ENCODE assay signal across 20 cellular contexts in the genomic region with DNA sequence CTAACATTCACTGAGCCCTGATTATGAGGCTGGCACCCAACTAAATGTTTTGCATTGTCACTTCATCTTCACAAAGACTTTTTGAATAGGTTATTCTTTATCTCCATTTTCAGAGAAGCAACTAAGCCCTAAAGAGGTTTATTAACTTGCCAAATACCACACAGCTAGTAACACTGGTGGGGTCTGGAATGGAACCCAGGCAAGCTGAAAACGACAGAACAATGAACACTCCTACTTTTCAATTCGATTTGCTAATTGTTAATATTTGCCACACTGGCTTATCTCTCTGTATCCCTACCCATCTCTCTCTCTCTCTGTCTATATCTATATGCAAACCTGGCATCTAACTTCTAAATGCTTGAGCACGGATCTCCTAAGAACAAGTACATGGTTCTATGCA. TPM values are rescaled to one million over a fixed set of nuclear protein-coding genes. Genes with fewer than 3 reads are reported as not detected.
DNase-seq lines count a peak whose midpoint lies in the region; ATAC-seq and TF ChIP-seq lines count a peak whose summit lies in the region.
"Had no signal": no experiment of that assay in that cellular context is flagged by ENCODE, and none has a peak within 500 bp of the region (broad histone marks: within the 10 kb centered on the region; RNA-seq: fewer than 3 reads in every experiment).

No MANE protein-coding gene starts in this region.

- DNase-seq in activated CD4-positive, alpha-beta T cell treated with anti-CD3 and anti-CD28 coated beads, Interleukin-2, amount 10 ng/mL, durations not matched to agents 24 days and 14 days = peak; percentile 54
- no peak for DNase-seq in activated CD4-positive, alpha-beta T cell treated with anti-CD3 and anti-CD28 coated beads, Interleukin-2, amount 50 U/mL, for 1 hour
- DNase-seq in DND-41 (no peak), T-cell (no peak), NCI-H146 (lab: John Stamatoyannopoulos, UW) (no peak), endothelial cell (ENCODE audit: low spot score) (no peak)
- no peak for DNase-seq in central memory CD8-positive, alpha-beta T cell (ENCODE audit: low spot score in 2 of 2)
- DNase-seq: activated effector memory CD4-positive, alpha-beta T cell treated with anti-CD3 and anti-CD28 coated beads, Interleukin-2, amount 50 U/mL, for 16 hours; central memory CD4-positive, alpha-beta T cell; dorsolateral prefrontal cortex; lower lobe of right lung; MG63; NCI-H1436; NCI-H524 treated with DMSO at 0.1 percent for 48 hours; stimulated activated CD4-positive, alpha-beta T cell treated with anti-CD3 and anti-CD28 coated beads, Interleukin-4, amount 100 ng/mL, for 1 hour had no signal

- peaks cover 78% of the 10 kb centered on the region for H3K4me1 ChIP-seq in DND-41 (ENCODE audit: insufficient read depth, low read length)

- no peaks in the 10 kb centered on the region for H3K27me3 ChIP-seq in DND-41 (ENCODE audit: insufficient read depth, low read length, poor library complexity)
- H3K27me3 ChIP-seq: ascending aorta, dorsolateral prefrontal cortex, MG63 had no signal

- no peak overlapping the region for H3K9ac ChIP-seq in DND-41 (ENCODE audit: low read depth, low read length)

- peaks cover 97% of the 10 kb centered on the region for H3K79me2 ChIP-seq in DND-41 (ENCODE audit: insufficient read depth, low read length)

- TF ChIP-seq CTCF in DND-41 (IDR thresholded peaks at IDR 0.05; ENCODE audit: borderline replicate concordance, extremely low read depth, low read length, poor library complexity, severe bottlenecking) (no peak), endothelial cell (IDR thresholded peaks at IDR 0.05; ENCODE audit: unreplicated experiment) (no peak)

- no peak overlapping the region for H3K4me3 ChIP-seq in DND-41 (ENCODE audit: low read depth in 1 of 2, low read length in 2 of 2)
- H3K4me3 ChIP-seq: ascending aorta, dorsolateral prefrontal cortex, lower lobe of right lung, MG63, smooth muscle cell had no signal

- peaks cover 95% of the 10 kb centered on the region for H3K36me3 Mint-ChIP-seq in activated CD4-positive, alpha-beta T cell treated with anti-CD3 and anti-CD28 coated beads, Interleukin-2, amount 10 ng/mL, durations not matched to agents 24 days and 14 days (ENCODE audit: low read depth)
- peaks cover 9% of the 10 kb centered on the region for H3K36me3 Mint-ChIP-seq in T-cell
- peaks cover 7% of the 10 kb centered on the region for H3K36me3 Mint-ChIP-seq in central memory CD8-positive, alpha-beta T cell (ENCODE audit: insufficient read depth)
- no peaks in the 10 kb centered on the region for H3K36me3 Mint-ChIP-seq in endothelial cell (ENCODE audit: low read depth, unreplicated experiment)

- peaks cover 34% of the 10 kb centered on the region for H4K20me1 ChIP-seq in DND-41 (ENCODE audit: insufficient read depth, low read length)

- H3K9me3 Mint-ChIP-seq in activated CD4-positive, alpha-beta T cell treated with anti-CD3 and anti-CD28 coated beads, Interleukin-2, amount 10 ng/mL, durations not matched to agents 24 days and 14 days = peaks cover 4% of the 10 kb centered on the region
- no peaks in the 10 kb centered on the region for H3K9me3 Mint-ChIP-seq in T-cell
- no peaks in the 10 kb centered on the region for H3K9me3 Mint-ChIP-seq in central memory CD8-positive, alpha-beta T cell
- H3K9me3 Mint-ChIP-seq in endothelial cell (ENCODE audit: unreplicated experiment) = no peaks in the 10 kb centered on the region

- no peak overlapping the region for H2AFZ ChIP-seq in DND-41 (ENCODE audit: low read depth, low read length)

- peak overlapping the region; percentile 99 for H3K27ac Mint-ChIP-seq in activated CD4-positive, alpha-beta T cell treated with anti-CD3 and anti-CD28 coated beads, Interleukin-2, amount 10 ng/mL, durations not matched to agents 24 days and 14 days
- peak overlapping the region; percentile 37 to 53 for H3K27ac Mint-ChIP-seq in T-cell
- peak overlapping the region; percentile 45 for H3K27ac Mint-ChIP-seq in central memory CD8-positive, alpha-beta T cell (ENCODE audit: low read depth)
- no peak overlapping the region for H3K27ac Mint-ChIP-seq in endothelial cell (ENCODE audit: unreplicated experiment)

- CTCF ChIA-PET in T-cell (lab: Charles Lee) = no interaction called here

- ATAC-seq in DND-41 (ENCODE audit: insufficient read depth, low read depth) (no peak), T-cell (replicated peaks in 1 of 4) (no peak), GM21825 (IDR thresholded peaks at IDR 0.05; ENCODE audit: unreplicated experiment) (no peak)
- ATAC-seq in central memory CD8-positive, alpha-beta T cell (replicated peaks; ENCODE audit: extremely low read depth, poor library complexity, severe bottlenecking) = no peak
- ATAC-seq: lower lobe of right lung had no signal

- peak overlapping the region; percentile 90 for H3K4me3 Mint-ChIP-seq in activated CD4-positive, alpha-beta T cell treated with anti-CD3 and anti-CD28 coated beads, Interleukin-2, amount 10 ng/mL, durations not matched to agents 24 days and 14 days
- H3K4me3 Mint-ChIP-seq in T-cell (no peak overlapping the region), endothelial cell (ENCODE audit: unreplicated experiment) (no peak overlapping the region)
- peak overlapping the region; percentile 8 for H3K4me3 Mint-ChIP-seq in central memory CD8-positive, alpha-beta T cell

- H3K9me3 ChIP-seq in DND-41 (ENCODE audit: insufficient read depth, low read length, severe bottlenecking) = no peaks in the 10 kb centered on the region
- H3K9me3 ChIP-seq: ascending aorta, lower lobe of right lung, MG63, neutrophil had no signal

- peak overlapping the region; percentile 37; the same call in 1 of the 2 replicates for H3K4me2 ChIP-seq in DND-41 (ENCODE audit: insufficient read depth, low read length)
- H3K4me2 ChIP-seq: smooth muscle cell had no signal

- POLR2A ChIA-PET in T-cell (lab: Charles Lee) = interaction anchor here in 1 of 2 donors (0.6 kb wide), 1 partner anchor 1634 kb away, joined by 3 read pairs; no protein-coding TSS in a partner anchor

- intact Hi-C loops in activated CD4-positive, alpha-beta T cell treated with anti-CD3 and anti-CD28 coated beads, Interleukin-2, amount 10 ng/mL, durations not matched to agents 24 days and 14 days (cut with micrococcal nuclease) = loop anchor here (1.0 kb wide), 1 partner anchor 170 kb away; no protein-coding TSS in a partner anchor

- peak overlapping the region; percentile 37; the same call in 1 of the 2 replicates for H3K27ac ChIP-seq in DND-41 (ENCODE audit: low read length)
- H3K27ac ChIP-seq: dorsolateral prefrontal cortex, lower lobe of right lung, neutrophil, RWPE1 had no signal

- H3K36me3 ChIP-seq in DND-41 (ENCODE audit: insufficient read depth, low read length) = peaks cover 68% of the 10 kb centered on the region
- H3K36me3 ChIP-seq: ascending aorta, lower lobe of right lung, neutrophil had no signal

- peaks cover 48% of the 10 kb centered on the region for H3K4me1 Mint-ChIP-seq in activated CD4-positive, alpha-beta T cell treated with anti-CD3 and anti-CD28 coated beads, Interleukin-2, amount 10 ng/mL, durations not matched to agents 24 days and 14 days
- H3K4me1 Mint-ChIP-seq in T-cell (peaks cover 54 to 83% (median 83%) of the 10 kb centered on the region in 3 donors), endothelial cell (ENCODE audit: unreplicated experiment) (peaks cover 10% of the 10 kb centered on the region)
- H3K4me1 Mint-ChIP-seq in central memory CD8-positive, alpha-beta T cell = peaks cover 76% of the 10 kb centered on the region

- H3K27me3 Mint-ChIP-seq in activated CD4-positive, alpha-beta T cell treated with anti-CD3 and anti-CD28 coated beads, Interleukin-2, amount 10 ng/mL, durations not matched to agents 24 days and 14 days = peaks cover 2% of the 10 kb centered on the region
- H3K27me3 Mint-ChIP-seq in T-cell (no peaks in the 10 kb centered on the region), endothelial cell (ENCODE audit: unreplicated experiment) (peaks cover 2% of the 10 kb centered on the region)
- H3K27me3 Mint-ChIP-seq in central memory CD8-positive, alpha-beta T cell = no peaks in the 10 kb centered on the region

RNA-seq across cellular contexts. Expression of gene MRPL39, which starts 40.6 kb away (rescaled TPM):
- 63.2 and 66.0 TPM in 2 replicates for total RNA-seq in activated CD4-positive, alpha-beta T cell treated with anti-CD3 and anti-CD28 coated beads, Interleukin-2, amount 10 ng/mL, durations not matched to agents 24 days and 14 days
- 10 to 100 TPM; 10.6 to 18.2 (median 14.8) TPM for total RNA-seq in T-cell
- total RNA-seq in endothelial cell (ENCODE audit: unreplicated experiment) = 25.0 TPM

Comparison
In these comparisons a context has a peak if more than half of its experiments do, and no peak if none do; other contexts are left out.
1. H3K4me3 Mint-ChIP-seq: peak in activated CD4-positive, alpha-beta T cell treated with anti-CD3 and anti-CD28 coated beads, Interleukin-2, amount 10 ng/mL, durations not matched to agents 24 days and 14 days (single experiment) and central memory CD8-positive, alpha-beta T cell (single experiment); none in T-cell (0 of 3) and endothelial cell (single experiment).